ENCODE assay signal across 1 cellular context in the genomic region with DNA sequence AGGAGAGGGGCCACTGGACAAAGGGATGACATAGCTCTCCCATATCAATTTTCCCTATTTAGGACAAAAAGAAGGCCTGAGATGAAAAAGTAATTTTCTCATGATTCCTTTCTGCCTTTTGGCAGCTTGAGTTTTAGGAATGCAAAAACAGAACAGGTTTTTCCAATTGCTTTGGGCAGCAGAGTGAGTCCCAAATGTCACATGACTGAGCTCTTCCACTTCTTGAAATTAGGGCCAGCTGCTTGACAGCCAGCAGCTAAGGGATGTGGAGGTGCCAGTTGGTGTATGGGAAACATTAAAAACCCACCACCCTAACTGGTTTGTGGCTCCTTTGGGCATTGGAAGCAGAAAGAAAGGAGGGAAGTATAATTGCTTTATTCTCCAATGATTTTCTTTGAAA.
TF ChIP-seq lines count a peak whose summit lies in the region.

No MANE protein-coding gene starts in this region.

TF ChIP-seq in IMR-90, 13 proteins besides CTCF, POLR2A, EP300 and RAD21:
- TF ChIP-seq MAFK (IDR thresholded peaks at IDR 0.05; ENCODE audit: low read depth, low read length) (no peak), NFE2L2 (IDR thresholded peaks at IDR 0.05; ENCODE audit: low read depth, low read length) (no peak), SMC3 (IDR thresholded peaks at IDR 0.05; ENCODE audit: low read depth, low read length) (no peak), MXI1 (IDR thresholded peaks at IDR 0.05; ENCODE audit: borderline replicate concordance, low read depth, low read length) (no peak), CHD1 (IDR thresholded peaks at IDR 0.05; ENCODE audit: low read depth, low read length) (no peak), RCOR1 (IDR thresholded peaks at IDR 0.05; ENCODE audit: insufficient replicate concordance, low read length) (no peak), CEBPB (IDR thresholded peaks at IDR 0.05; ENCODE audit: low read depth, low read length) (no peak), FOS (IDR thresholded peaks at IDR 0.05; ENCODE audit: low read depth, low read length) (no peak), BHLHE40 (IDR thresholded peaks at IDR 0.05; ENCODE audit: low read depth, low read length) (no peak), MAZ (IDR thresholded peaks at IDR 0.05; ENCODE audit: borderline replicate concordance, low read depth, low read length) (no peak), RFX5 (IDR thresholded peaks at IDR 0.05; ENCODE audit: low read depth, low read length) (no peak)
- TF ChIP-seq, protein P1, sequence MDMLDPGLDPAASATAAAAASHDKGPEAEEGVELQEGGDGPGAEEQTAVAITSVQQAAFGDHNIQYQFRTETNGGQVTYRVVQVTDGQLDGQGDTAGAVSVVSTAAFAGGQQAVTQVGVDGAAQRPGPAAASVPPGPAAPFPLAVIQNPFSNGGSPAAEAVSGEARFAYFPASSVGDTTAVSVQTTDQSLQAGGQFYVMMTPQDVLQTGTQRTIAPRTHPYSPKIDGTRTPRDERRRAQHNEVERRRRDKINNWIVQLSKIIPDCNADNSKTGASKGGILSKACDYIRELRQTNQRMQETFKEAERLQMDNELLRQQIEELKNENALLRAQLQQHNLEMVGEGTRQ (IDR thresholded peaks at IDR 0.05; ENCODE audit: low read depth, low read length): no peak
- TF ChIP-seq, protein P2, sequence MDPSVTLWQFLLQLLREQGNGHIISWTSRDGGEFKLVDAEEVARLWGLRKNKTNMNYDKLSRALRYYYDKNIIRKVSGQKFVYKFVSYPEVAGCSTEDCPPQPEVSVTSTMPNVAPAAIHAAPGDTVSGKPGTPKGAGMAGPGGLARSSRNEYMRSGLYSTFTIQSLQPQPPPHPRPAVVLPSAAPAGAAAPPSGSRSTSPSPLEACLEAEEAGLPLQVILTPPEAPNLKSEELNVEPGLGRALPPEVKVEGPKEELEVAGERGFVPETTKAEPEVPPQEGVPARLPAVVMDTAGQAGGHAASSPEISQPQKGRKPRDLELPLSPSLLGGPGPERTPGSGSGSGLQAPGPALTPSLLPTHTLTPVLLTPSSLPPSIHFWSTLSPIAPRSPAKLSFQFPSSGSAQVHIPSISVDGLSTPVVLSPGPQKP (IDR thresholded peaks at IDR 0.05; ENCODE audit: borderline replicate concordance, low read depth, low read length): no peak
